Comparison of ENCODE assay signal across 8 cellular contexts in the genomic region with DNA sequence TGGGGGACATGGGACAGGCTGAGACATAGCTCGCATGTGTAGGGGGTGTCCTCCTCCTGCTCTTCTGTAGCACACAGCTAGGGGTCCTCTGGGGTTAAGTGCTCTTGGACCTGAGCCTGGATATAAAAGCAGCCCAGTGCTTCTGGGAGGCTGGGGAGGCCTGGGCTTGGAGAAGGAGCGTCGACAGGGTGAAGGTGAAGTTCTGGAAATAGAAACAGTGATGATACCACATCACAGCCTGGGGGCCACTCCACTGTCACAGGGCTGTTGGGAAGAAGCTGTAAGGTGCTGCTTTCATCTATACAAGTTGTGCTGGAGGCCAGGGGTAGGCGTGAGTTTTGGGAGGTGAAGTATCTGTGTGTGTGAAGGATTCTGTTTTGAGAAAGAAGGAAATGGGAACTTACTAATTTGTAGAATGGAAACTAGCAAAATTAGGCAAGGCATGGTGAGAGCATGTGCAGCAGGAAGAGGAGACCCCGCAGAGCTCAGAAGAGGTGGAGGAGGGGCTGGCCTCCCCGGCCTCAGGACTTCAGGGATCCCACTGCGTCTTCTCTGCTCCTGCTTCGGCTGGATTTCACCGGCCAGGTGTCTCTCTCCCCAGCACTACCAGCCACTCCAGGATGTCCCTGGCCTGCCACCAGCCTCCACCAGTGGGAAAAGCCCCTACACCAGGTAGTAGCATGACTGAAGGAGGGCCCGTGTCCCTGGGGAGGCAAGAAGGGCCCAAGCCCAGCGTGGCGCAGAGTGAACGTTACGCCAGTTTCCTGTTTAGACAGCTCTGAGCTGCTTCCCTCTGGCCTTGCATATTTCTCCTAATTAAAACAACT. TPM values are rescaled to one million over a fixed set of nuclear protein-coding genes. Genes with fewer than 3 reads are reported as not detected.
DNase-seq lines count a peak whose midpoint lies in the region; ATAC-seq and TF ChIP-seq lines count a peak whose summit lies in the region.

No MANE protein-coding gene starts in this region.

- POLR2A ChIA-PET in CD4-positive, alpha-beta T cell (lab: Charles Lee): no interaction called here

- H3K36me3 Mint-ChIP-seq in CD4-positive, alpha-beta T cell (ENCODE audit: low read depth): no peaks in the 10 kb centered on the region
- no peaks in the 10 kb centered on the region for H3K36me3 Mint-ChIP-seq in T-helper 17 cell (ENCODE audit: low read depth)
- no peaks in the 10 kb centered on the region for H3K36me3 Mint-ChIP-seq in nephron (ENCODE audit: low read depth)

- intact Hi-C loops in CD4-positive, alpha-beta T cell (cut with DNase I, micrococcal nuclease): no loop called here

- no peaks in the 10 kb centered on the region for H3K9me3 ChIP-seq in CD4-positive, alpha-beta T cell (ENCODE audit: control insufficient read depth, low read length)
- H3K9me3 ChIP-seq in T-helper 17 cell (ENCODE audit: control insufficient read depth, low read length, poor library complexity, severe bottlenecking): no peaks in the 10 kb centered on the region

- no peak overlapping the region for H3K4me3 Mint-ChIP-seq in CD4-positive, alpha-beta T cell
- H3K4me3 Mint-ChIP-seq in T-helper 17 cell (no peak overlapping the region), nephron (peak overlapping the region in 1 of 3 experiments; percentile 5)

- no peak overlapping the region for H3K27ac Mint-ChIP-seq in CD4-positive, alpha-beta T cell
- H3K27ac Mint-ChIP-seq in T-helper 17 cell (peak overlapping the region; percentile 78), nephron (peak overlapping the region; percentile 45 to 78 (median 56))

- H3K27ac ChIP-seq in CD4-positive, alpha-beta T cell (ENCODE audit: low read depth, low read length): peak overlapping the region; percentile 1

- no peak for ATAC-seq in CD4-positive, alpha-beta T cell (ENCODE audit: poor library complexity)
- ATAC-seq in GM19035 (IDR thresholded peaks at IDR 0.05; ENCODE audit: unreplicated experiment) (peak; percentile 53), HG03097 (IDR thresholded peaks at IDR 0.05; ENCODE audit: low FRiP score, unreplicated experiment) (peak; percentile 44), T-helper 17 cell (peak; percentile 65)

- TF ChIP-seq CTCF in CD4-positive, alpha-beta T cell (IDR thresholded peaks at IDR 0.05): no peak
- TF ChIP-seq CTCF in nephron (IDR thresholded peaks at IDR 0.05; ENCODE audit: unreplicated experiment in 3 of 3): no peak

- no peaks in the 10 kb centered on the region for H3K27me3 Mint-ChIP-seq in CD4-positive, alpha-beta T cell
- H3K27me3 Mint-ChIP-seq in T-helper 17 cell: peaks cover 9% of the 10 kb centered on the region
- peaks cover 4% of the 10 kb centered on the region for H3K27me3 Mint-ChIP-seq in nephron (ENCODE audit: low read depth)

- DNase-seq in CD4-positive, alpha-beta T cell: no peak
- DNase-seq in T-helper 17 cell (no peak), midbrain (lab: John Stamatoyannopoulos, UW) (no peak), OCI-M1 (lab: John Stamatoyannopoulos, UW) (no peak), H4 (ENCODE audit: low spot score) (no peak)

- CTCF ChIA-PET in CD4-positive, alpha-beta T cell (lab: Charles Lee): no interaction called here

- H3K27me3 ChIP-seq in CD4-positive, alpha-beta T cell (ENCODE audit: control insufficient read depth, insufficient read depth, low read length): no peaks in the 10 kb centered on the region

- no peaks in the 10 kb centered on the region for H3K9me3 Mint-ChIP-seq in CD4-positive, alpha-beta T cell
- H3K9me3 Mint-ChIP-seq in nephron: no peaks in the 10 kb centered on the region

- peaks cover 10% of the 10 kb centered on the region for H3K4me1 Mint-ChIP-seq in CD4-positive, alpha-beta T cell (ENCODE audit: low read depth)
- H3K4me1 Mint-ChIP-seq in T-helper 17 cell (peaks cover 8% of the 10 kb centered on the region), nephron (peaks cover 7% of the 10 kb centered on the region)

RNA-seq across cellular contexts. Expression of a gene that starts 19.4 kb away (rescaled TPM):
- 1 to 10 TPM in 1 of 2 experiments, under 1 TPM in 1; 0.92 to 1.5 TPM for total RNA-seq in CD4-positive, alpha-beta T cell
- 10 to 100 TPM in 1 of 2 donors, 1 to 10 TPM in 1; 4.2 to 16.2 TPM for total RNA-seq in T-helper 17 cell
- total RNA-seq in H4 (2014; rRNA removed; shearing (Covaris generic)): 2.2 and 3.2 TPM in 2 replicates
